In the genomic region with DNA sequence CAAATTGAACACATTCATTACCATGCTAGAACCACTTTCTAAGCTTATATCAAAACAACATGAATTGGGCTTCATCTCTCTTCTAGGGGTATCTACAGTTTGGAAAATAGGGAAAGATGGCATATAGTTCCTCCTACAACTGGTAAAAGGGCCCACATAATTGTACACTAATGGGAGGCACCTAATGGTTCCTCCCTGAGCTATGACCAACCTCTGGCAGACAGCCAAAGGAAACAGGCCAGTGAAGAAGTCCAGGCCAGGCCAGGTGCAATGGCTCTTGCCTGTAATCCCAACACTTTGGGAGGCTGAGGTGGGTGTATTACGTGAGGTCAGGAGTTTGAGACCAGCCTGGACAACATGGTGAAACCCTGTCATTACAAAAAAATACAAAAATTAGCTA, we compare ENCODE assay signal across 21 cellular contexts. TPM values are rescaled to one million over a fixed set of nuclear protein-coding genes. Genes with fewer than 3 reads are reported as not detected.
DNase-seq lines count a peak whose midpoint lies in the region; ATAC-seq and TF ChIP-seq lines count a peak whose summit lies in the region.
"Had no signal": no experiment of that assay in that cellular context is flagged by ENCODE, and none has a peak within 500 bp of the region (broad histone marks: within the 10 kb centered on the region; RNA-seq: fewer than 3 reads in every experiment).

No MANE protein-coding gene starts in this region.

- H3K36me3 ChIP-seq in GM23248 (ENCODE audit: low read depth): no peaks in the 10 kb centered on the region
- no peaks in the 10 kb centered on the region for H3K36me3 ChIP-seq in SJCRH30
- no peaks in the 10 kb centered on the region for H3K36me3 ChIP-seq in colonic mucosa
- H3K36me3 ChIP-seq: esophagus muscularis mucosa, heart right ventricle had no signal

- H3K27ac ChIP-seq in GM23248: no peak overlapping the region
- H3K27ac ChIP-seq in SJCRH30: no peak overlapping the region
- no peak overlapping the region for H3K27ac ChIP-seq in colonic mucosa
- H3K27ac ChIP-seq: esophagus muscularis mucosa, heart right ventricle had no signal

- no peak for TF ChIP-seq CTCF in colonic mucosa (IDR thresholded peaks at IDR 0.05)

- H2AFZ ChIP-seq in GM23248: no peak overlapping the region

- peaks cover 7% of the 10 kb centered on the region for H3K27me3 Mint-ChIP-seq in activated CD4-positive, alpha-beta memory T cell treated with anti-CD3 and anti-CD28 coated beads, Interleukin-2, amount 10 ng/mL, durations not matched to agents 7 days and 5 days
- H3K27me3 Mint-ChIP-seq: activated naive CD4-positive, alpha-beta T cell treated with anti-CD3 and anti-CD28 coated beads, Interleukin-2, amount 50 U/mL, for 24 hours had no signal

- no peaks in the 10 kb centered on the region for H3K79me2 ChIP-seq in GM23248 (ENCODE audit: insufficient read depth)

- H3K27me3 ChIP-seq in GM23248 (replicated peaks; ENCODE audit: insufficient read depth) (no peaks in the 10 kb centered on the region), SJCRH30 (no peaks in the 10 kb centered on the region), colonic mucosa (no peaks in the 10 kb centered on the region)
- H3K27me3 ChIP-seq: esophagus muscularis mucosa, heart right ventricle had no signal

- in situ Hi-C loops in Caki2 (cut with HindIII; ENCODE audit: low pct_unique_long_range_greater_than_20kb, low sequenced_read_pairs) (no loop called here), GM23248 (cut with MboI) (no loop called here)

- no peak overlapping the region for H3K4me3 ChIP-seq in GM23248
- H3K4me3 ChIP-seq in SJCRH30: no peak overlapping the region
- H3K4me3 ChIP-seq in colonic mucosa: no peak overlapping the region
- H3K4me3 ChIP-seq: esophagus muscularis mucosa, heart right ventricle had no signal

- no peaks in the 10 kb centered on the region for H3K36me3 Mint-ChIP-seq in activated CD4-positive, alpha-beta memory T cell treated with anti-CD3 and anti-CD28 coated beads, Interleukin-2, amount 10 ng/mL, durations not matched to agents 7 days and 5 days (ENCODE audit: low read depth)
- H3K36me3 Mint-ChIP-seq: activated naive CD4-positive, alpha-beta T cell treated with anti-CD3 and anti-CD28 coated beads, Interleukin-2, amount 50 U/mL, for 24 hours had no signal

- no peak overlapping the region for H3K4me2 ChIP-seq in GM23248 (ENCODE audit: unreplicated experiment)
- H3K4me2 ChIP-seq: SK-N-SH had no signal

- H3K4me3 Mint-ChIP-seq in activated CD4-positive, alpha-beta memory T cell treated with anti-CD3 and anti-CD28 coated beads, Interleukin-2, amount 10 ng/mL, durations not matched to agents 7 days and 5 days: no peak overlapping the region
- H3K4me3 Mint-ChIP-seq: activated naive CD4-positive, alpha-beta T cell treated with anti-CD3 and anti-CD28 coated beads, Interleukin-2, amount 50 U/mL, for 24 hours; dendritic cell treated with granulocyte-macrophage colony-stimulating factor and Interleukin-4, amounts not matched to agents 40 ng/mL and 50 ng/mL, for 4 days had no signal

- H3K9ac ChIP-seq in GM23248 (no peak overlapping the region), colonic mucosa (ENCODE audit: low read depth in 2 of 2, low read length in 2 of 2) (no peak overlapping the region)
- H3K9ac ChIP-seq: SK-N-SH had no signal

- WGBS in GM23248 (ENCODE audit: low coverage in 1 of 2, low lambda C conversion rate in 2 of 2, missing lambda C conversion rate in 2 of 2), 2 experiments: 78 to 100% methylated on average over 1 of the region's 1 CpG

- DNase-seq in Caki2 (ENCODE audit: low read depth) (peak; percentile 49), GM23248 (peak; percentile 14), SJCRH30 (peak; percentile 13 to 41), left lobe of liver (ENCODE audit: low spot score) (peak; percentile 69), colonic mucosa (no peak), globus pallidus (ENCODE audit: low spot score) (no peak)
- DNase-seq in activated CD4-positive, alpha-beta memory T cell treated with anti-CD3 and anti-CD28 coated beads, Interleukin-2, amount 10 ng/mL, durations not matched to agents 7 days and 5 days: no peak
- DNase-seq: activated CD4-positive, alpha-beta T cell treated with anti-CD3 and anti-CD28 coated beads for 48 hours; activated T-cell treated with anti-CD3 and anti-CD28 coated beads for 4 hours; HCEC 1CT; heart right ventricle; SK-N-SH; stimulated activated CD4-positive, alpha-beta T cell treated with anti-CD3 and anti-CD28 coated beads, Interleukin-4, amount 100 ng/mL, for 1 hour; stimulated activated CD8-positive, alpha-beta memory T cell treated with anti-CD3 and anti-CD28 coated beads, Interleukin-4, amount 100 ng/mL, for 48 hours had no signal

- H3K9me2 ChIP-seq in GM23248 (ENCODE audit: insufficient read depth): no peaks in the 10 kb centered on the region
- H3K9me2 ChIP-seq: SK-N-SH had no signal

- intact Hi-C loops in colonic mucosa (cut with DNase I): no loop called here

- H3K4me1 ChIP-seq in GM23248 (ENCODE audit: insufficient read depth) (peaks cover 12% of the 10 kb centered on the region; the same call in 1 of the 2 replicates), SJCRH30 (peaks cover 6% of the 10 kb centered on the region; the same call in 1 of the 2 replicates), colonic mucosa (no peaks in the 10 kb centered on the region)
- H3K4me1 ChIP-seq: esophagus muscularis mucosa, heart right ventricle had no signal

- peak; percentile 88 for ATAC-seq in left lobe of liver
- ATAC-seq: heart right ventricle had no signal

- POLR2A ChIA-PET in activated CD4-positive, alpha-beta memory T cell treated with anti-CD3 and anti-CD28 coated beads, Interleukin-2, amount 10 ng/mL, durations not matched to agents 7 days and 5 days (lab: Charles Lee): no interaction called here

- H3K27ac Mint-ChIP-seq in activated CD4-positive, alpha-beta memory T cell treated with anti-CD3 and anti-CD28 coated beads, Interleukin-2, amount 10 ng/mL, durations not matched to agents 7 days and 5 days: no peak overlapping the region
- H3K27ac Mint-ChIP-seq: activated naive CD4-positive, alpha-beta T cell treated with anti-CD3 and anti-CD28 coated beads, Interleukin-2, amount 50 U/mL, for 24 hours; dendritic cell treated with granulocyte-macrophage colony-stimulating factor and Interleukin-4, amounts not matched to agents 40 ng/mL and 50 ng/mL, for 4 days had no signal

- H3K4me1 Mint-ChIP-seq in activated CD4-positive, alpha-beta memory T cell treated with anti-CD3 and anti-CD28 coated beads, Interleukin-2, amount 10 ng/mL, durations not matched to agents 7 days and 5 days: no peaks in the 10 kb centered on the region
- H3K4me1 Mint-ChIP-seq: activated naive CD4-positive, alpha-beta T cell treated with anti-CD3 and anti-CD28 coated beads, Interleukin-2, amount 50 U/mL, for 24 hours had no signal

- CTCF ChIA-PET in activated CD4-positive, alpha-beta memory T cell treated with anti-CD3 and anti-CD28 coated beads, Interleukin-2, amount 10 ng/mL, durations not matched to agents 7 days and 5 days (lab: Charles Lee): interaction anchor here (0.5 to 0.9 kb wide), 3 partner anchors 27 to 383 kb away, joined by 3 to 4 read pairs (median 4); no protein-coding TSS in a partner anchor

- no peaks in the 10 kb centered on the region for H3F3A ChIP-seq in GM23248 (ENCODE audit: insufficient read depth)

- no peaks in the 10 kb centered on the region for H4K20me1 ChIP-seq in GM23248 (ENCODE audit: insufficient read depth)

- H3K9me3 ChIP-seq in GM23248 (ENCODE audit: low read depth) (no peaks in the 10 kb centered on the region), SJCRH30 (replicated peaks) (no peaks in the 10 kb centered on the region), colonic mucosa (no peaks in the 10 kb centered on the region)
- H3K9me3 ChIP-seq: esophagus muscularis mucosa, heart right ventricle, SK-N-SH had no signal

- no peaks in the 10 kb centered on the region for H3K9me3 Mint-ChIP-seq in activated CD4-positive, alpha-beta memory T cell treated with anti-CD3 and anti-CD28 coated beads, Interleukin-2, amount 10 ng/mL, durations not matched to agents 7 days and 5 days
- H3K9me3 Mint-ChIP-seq: activated naive CD4-positive, alpha-beta T cell treated with anti-CD3 and anti-CD28 coated beads, Interleukin-2, amount 50 U/mL, for 24 hours; dendritic cell treated with granulocyte-macrophage colony-stimulating factor and Interleukin-4, amounts not matched to agents 40 ng/mL and 50 ng/mL, for 4 days had no signal

RNA-seq across cellular contexts. Expression of a gene that starts 23.2 kb away (rescaled TPM):
- total RNA-seq in Caki2 (2014; rRNA removed; shearing (Covaris generic); ENCODE audit: low replicate concordance): not detected in 2 replicates
- total RNA-seq in GM23248 (2014; rRNA removed; shearing (Covaris generic)): not detected in 2 replicates
- not detected in 2 replicates for polyA plus RNA-seq in GM23248 (2016; fragmentation: Nextera tagmentation; extraction: Ambion mirVana)
- total RNA-seq in SJCRH30 (2014; rRNA removed; shearing (Covaris generic)): not detected in 2 replicates
- total RNA-seq in left lobe of liver (188 TPM), colonic mucosa (under 1 TPM in 1 of 2 donors, not detected in 1; 0.15 TPM)
- not detected for total RNA-seq in activated CD4-positive, alpha-beta memory T cell treated with anti-CD3 and anti-CD28 coated beads, Interleukin-2, amount 10 ng/mL, durations not matched to agents 7 days and 5 days
- total RNA-seq: esophagus muscularis mucosa, heart right ventricle, kidney epithelial cell, mononuclear cell, omental fat pad, temporal lobe had no signal
- polyA plus RNA-seq: heart right ventricle, SK-N-SH had no signal

RNA-seq across cellular contexts. Expression of a gene that starts 26.0 kb away (rescaled TPM):
- 89.5 and 90.1 TPM in 2 replicates for total RNA-seq in Caki2 (2014; rRNA removed; shearing (Covaris generic); ENCODE audit: low replicate concordance)
- total RNA-seq in GM23248 (2014; rRNA removed; shearing (Covaris generic)): 208 and 220 TPM in 2 replicates
- polyA plus RNA-seq in GM23248 (2016; fragmentation: Nextera tagmentation; extraction: Ambion mirVana): 104 and 109 TPM in 2 replicates
- total RNA-seq in SJCRH30 (2014; rRNA removed; shearing (Covaris generic)): 38.8 and 44.0 TPM in 2 replicates
- 95.5 TPM for total RNA-seq in left lobe of liver
- total RNA-seq in colonic mucosa: 10 to 100 TPM; 62.6 to 63.2 TPM
- 100 to 1,000 TPM; 298 to 304 TPM for total RNA-seq in activated CD4-positive, alpha-beta memory T cell treated with anti-CD3 and anti-CD28 coated beads, Interleukin-2, amount 10 ng/mL, durations not matched to agents 7 days and 5 days

RNA-seq across cellular contexts. Expression of a gene that starts 47.2 kb away (rescaled TPM):
- 0.32 and 0.51 TPM in 2 replicates for total RNA-seq in Caki2 (2014; rRNA removed; shearing (Covaris generic); ENCODE audit: low replicate concordance)
- not detected in 2 replicates for total RNA-seq in GM23248 (2014; rRNA removed; shearing (Covaris generic))
- polyA plus RNA-seq in GM23248 (2016; fragmentation: Nextera tagmentation; extraction: Ambion mirVana): 0.19 and 0.31 TPM in 2 replicates
- total RNA-seq in SJCRH30 (2014; rRNA removed; shearing (Covaris generic)): 0.41 TPM in 1 of 2 replicates, not detected in the other
- 0.43 TPM for total RNA-seq in left lobe of liver
- total RNA-seq in colonic mucosa: under 1 TPM in 1 of 2 donors, not detected in 1; 0.27 TPM
- 10 to 100 TPM; 11.0 to 11.7 TPM for total RNA-seq in activated CD4-positive, alpha-beta memory T cell treated with anti-CD3 and anti-CD28 coated beads, Interleukin-2, amount 10 ng/mL, durations not matched to agents 7 days and 5 days
- total RNA-seq: esophagus muscularis mucosa, temporal lobe had no signal

RNA-seq across cellular contexts. Expression of a gene that starts 52.1 kb away (rescaled TPM):
- 29.0 and 59.6 TPM in 2 replicates for total RNA-seq in Caki2 (2014; rRNA removed; shearing (Covaris generic); ENCODE audit: low replicate concordance)
- 20.2 and 22.1 TPM in 2 replicates for total RNA-seq in GM23248 (2014; rRNA removed; shearing (Covaris generic))
- polyA plus RNA-seq in GM23248 (2016; fragmentation: Nextera tagmentation; extraction: Ambion mirVana): 7.2 and 9.1 TPM in 2 replicates
- 25.5 and 27.9 TPM in 2 replicates for total RNA-seq in SJCRH30 (2014; rRNA removed; shearing (Covaris generic))
- 86.0 TPM for total RNA-seq in left lobe of liver
- 10 to 100 TPM; 48.1 to 68.0 TPM for total RNA-seq in colonic mucosa
- 10 to 100 TPM; 61.3 to 64.2 TPM for total RNA-seq in activated CD4-positive, alpha-beta memory T cell treated with anti-CD3 and anti-CD28 coated beads, Interleukin-2, amount 10 ng/mL, durations not matched to agents 7 days and 5 days

Comparison
In these comparisons a context has a peak if more than half of its experiments do, and no peak if none do; other contexts are left out.
1. DNase-seq: peak in Caki2 (single experiment), GM23248 (single experiment), SJCRH30 (2 of 2) and left lobe of liver (single experiment); none in colonic mucosa (single experiment), globus pallidus (single experiment) and activated CD4-positive, alpha-beta memory T cell treated with anti-CD3 and anti-CD28 coated beads, Interleukin-2, amount 10 ng/mL, durations not matched to agents 7 days and 5 days (single experiment).
2. RNA of a gene that starts 23.2 kb away (total RNA-seq): 188 TPM in left lobe of liver (single experiment); 0.15 TPM in colonic mucosa, not detected in activated CD4-positive, alpha-beta memory T cell treated with anti-CD3 and anti-CD28 coated beads, Interleukin-2, amount 10 ng/mL, durations not matched to agents 7 days and 5 days, not detected in SJCRH30, not detected in Caki2 and not detected in GM23248; every median in the first group is over 100 times any median in the second.